8 cellular contexts compared by ENCODE assay signal in genomic region chr6:138402833-138403187, GRCh38. TPM values are rescaled to one million over a fixed set of nuclear protein-coding genes. Genes with fewer than 3 reads are reported as not detected.
DNase-seq lines count a peak whose midpoint lies in the region; ATAC-seq and TF ChIP-seq lines count a peak whose summit lies in the region.

No MANE protein-coding gene starts in this region.

- H3K4me1 Mint-ChIP-seq in brain (peaks cover 14% of the 10 kb centered on the region), nephron progenitor cell (peaks cover 16% of the 10 kb centered on the region)

- peaks cover 7% of the 10 kb centered on the region for H3K4me1 ChIP-seq in ACC112 (ENCODE audit: control insufficient read depth, insufficient read depth, low read length, unreplicated experiment)
- peaks cover 13% of the 10 kb centered on the region for H3K4me1 ChIP-seq in HUES6 (ENCODE audit: control insufficient read depth, insufficient read depth, low read length)

- no peaks in the 10 kb centered on the region for H3K27me3 ChIP-seq in ACC112 (ENCODE audit: insufficient read depth, low read length)
- no peaks in the 10 kb centered on the region for H3K27me3 ChIP-seq in HUES6 (ENCODE audit: control insufficient read depth, insufficient read depth, low read length)

- ATAC-seq in HG03280 (IDR thresholded peaks at IDR 0.05; ENCODE audit: unreplicated experiment) = no peak
- ATAC-seq in HG03108 (IDR thresholded peaks at IDR 0.05; ENCODE audit: unreplicated experiment) = no peak

- H3K9me3 Mint-ChIP-seq in brain (no peaks in the 10 kb centered on the region), nephron progenitor cell (no peaks in the 10 kb centered on the region)

- no peak overlapping the region for H3K9ac ChIP-seq in HUES6 (ENCODE audit: low read length)

- H3K36me3 ChIP-seq in ACC112 (ENCODE audit: insufficient read depth, low read length) = peaks cover 12% of the 10 kb centered on the region; the same call in 1 of the 2 replicates
- H3K36me3 ChIP-seq in HUES6 (ENCODE audit: control insufficient read depth, insufficient read depth, low read length) = peaks cover 22% of the 10 kb centered on the region

- peaks cover 7% of the 10 kb centered on the region for H3K79me2 ChIP-seq in ACC112 (ENCODE audit: control insufficient read depth, insufficient read depth, low read length, unreplicated experiment)

- H3K4me3 Mint-ChIP-seq in brain (peak overlapping the region; percentile 83 to 88 (median 86)), nephron progenitor cell (peak overlapping the region; percentile 80)

- DNase-seq in nephron progenitor cell (no peak), caudate nucleus (lab: John Stamatoyannopoulos, UW) (no peak), NOMO-1 (lab: John Stamatoyannopoulos, UW; ENCODE audit: unreplicated experiment in 2 of 2) (no peak)

- H3K9me3 ChIP-seq in HUES6 (ENCODE audit: control insufficient read depth, insufficient read depth, low read depth, low read length) = no peaks in the 10 kb centered on the region

- H3K27ac ChIP-seq in ACC112 (ENCODE audit: low read depth, low read length) (no peak overlapping the region), HUES6 (ENCODE audit: low read depth, low read length) (no peak overlapping the region), caudate nucleus (ENCODE audit: low read depth, low read length) (no peak overlapping the region)

- H3K27me3 Mint-ChIP-seq in brain (no peaks in the 10 kb centered on the region), nephron progenitor cell (ENCODE audit: low read depth, poor library complexity) (peaks cover 12% of the 10 kb centered on the region)

- peak overlapping the region; percentile 97 for H3K4me3 ChIP-seq in ACC112 (ENCODE audit: low read depth, low read length)
- peak overlapping the region; percentile 89; the same call in 1 of the 2 replicates for H3K4me3 ChIP-seq in HUES6 (ENCODE audit: low read depth, low read length)

- H3K36me3 Mint-ChIP-seq in brain (peaks cover 11% of the 10 kb centered on the region), nephron progenitor cell (ENCODE audit: low read depth) (peaks cover 15% of the 10 kb centered on the region)

- TF ChIP-seq CTCF in brain (conservative IDR thresholded peaks at IDR 0.05) (no peak), nephron progenitor cell (IDR thresholded peaks at IDR 0.05) (no peak)

- H3K27ac Mint-ChIP-seq in brain (peak overlapping the region in 2 of 5 experiments; percentile 41 to 84), nephron progenitor cell (no peak overlapping the region)

- H2AFZ ChIP-seq in ACC112 (ENCODE audit: low read length, unreplicated experiment) = no peak overlapping the region

RNA-seq across cellular contexts. Expression of gene HEBP2, which starts 1.2 kb away (rescaled TPM):
- 37.2 TPM for polyA plus RNA-seq in brain (ENCODE audit: insufficient read depth, low read depth, low replicate concordance)

RNA-seq across cellular contexts. Expression of gene SMIM28, which starts 25.1 kb away (rescaled TPM):
- not detected for polyA plus RNA-seq in brain (ENCODE audit: insufficient read depth, low read depth, low replicate concordance)
